In genomic region chr20:34675993-34676641, GRCh38 we compare ENCODE assay signal across 8 cellular contexts. TPM values are rescaled to one million over a fixed set of nuclear protein-coding genes. Genes with fewer than 3 reads are reported as not detected.
DNase-seq lines count a peak whose midpoint lies in the region; ATAC-seq and TF ChIP-seq lines count a peak whose summit lies in the region.

No MANE protein-coding gene starts in this region.

- H3K4me2 ChIP-seq in SK-N-SH, result peak overlapping the region; percentile 83

- H3K4me1 ChIP-seq in HAP-1 (peaks cover 14% of the 10 kb centered on the region), SK-N-SH (ENCODE audit: control insufficient read depth in 1 of 2, insufficient read depth in 2 of 2, low read depth in 1 of 2, low read length in 1 of 2) (peaks cover 0 to 5% of the 10 kb centered on the region in 2 experiments; a peak in 2 of 4 replicates)

- peak overlapping the region; percentile 87 for H3K4me3 ChIP-seq in HAP-1
- H3K4me3 ChIP-seq in SK-N-SH (ENCODE audit: low read depth in 2 of 2, low read length in 1 of 2), result peak overlapping the region; percentile 67 to 94
- peak overlapping the region; percentile 88 for H3K4me3 ChIP-seq in fibroblast of the aortic adventitia (ENCODE audit: low read depth, low read length)
- peak overlapping the region; percentile 77 for H3K4me3 ChIP-seq in skeletal muscle cell (ENCODE audit: low read depth, low read length)

- no peaks in the 10 kb centered on the region for H4K20me1 ChIP-seq in SK-N-SH (ENCODE audit: insufficient read depth)

- WGBS in SK-N-SH (ENCODE audit: low lambda C conversion rate), result 3% methylated on average over 14 of the region's 14 CpGs

- H3K9me2 ChIP-seq in SK-N-SH, result no peaks in the 10 kb centered on the region

- H3K36me3 ChIP-seq in HAP-1 (replicated peaks), result no peaks in the 10 kb centered on the region
- H3K36me3 ChIP-seq in SK-N-SH (replicated peaks in 1 of 2; ENCODE audit: control insufficient read depth in 1 of 2, insufficient read depth in 2 of 2, low read length in 1 of 2), result no peaks in the 10 kb centered on the region

- no peak for TF ChIP-seq RAD21 in SK-N-SH (IDR thresholded peaks at IDR 0.05; ENCODE audit: low read length)

- no peaks in the 10 kb centered on the region for H3K27me3 ChIP-seq in HAP-1 (ENCODE audit: low read depth)
- no peaks in the 10 kb centered on the region for H3K27me3 ChIP-seq in SK-N-SH (ENCODE audit: insufficient read depth)

- in situ Hi-C loops in HAP-1 (cut with MboI; ENCODE audit: low sequenced_read_pairs), result no loop called here

- H3K9ac ChIP-seq in SK-N-SH, result peak overlapping the region; percentile 75

- no peak for TF ChIP-seq EP300 in SK-N-SH (IDR thresholded peaks at IDR 0.05; ENCODE audit: borderline replicate concordance in 1 of 2, low read depth in 1 of 2, low read length in 1 of 2)

- POLR2A ChIA-PET in SK-N-SH (lab: Yijun Ruan, JAX), result no interaction called here

- TF ChIP-seq CTCF in SK-N-SH (IDR thresholded peaks at IDR 0.05) (no peak), fibroblast of the aortic adventitia (IDR thresholded peaks at IDR 0.05; ENCODE audit: insufficient read depth, low read length) (no peak)

- peaks cover 24% of the 10 kb centered on the region; the same call in 1 of the 2 replicates for H3K79me2 ChIP-seq in SK-N-SH (ENCODE audit: insufficient read depth)

- ATAC-seq in HG03108 (IDR thresholded peaks at IDR 0.05; ENCODE audit: unreplicated experiment), result no peak
- ATAC-seq in GM18858 (IDR thresholded peaks at IDR 0.05; ENCODE audit: unreplicated experiment), result no peak

- CTCF ChIA-PET in SK-N-SH (lab: Yijun Ruan, JAX), result interaction anchor here (1.1 to 1.5 kb wide), 3 partner anchors 94 to 363 kb away, joined by 3 to 4 read pairs (median 3); no protein-coding TSS in a partner anchor

- H3K9me3 ChIP-seq in HAP-1 (no peaks in the 10 kb centered on the region), SK-N-SH (no peaks in the 10 kb centered on the region)

- peaks cover 14% of the 10 kb centered on the region for H3F3A ChIP-seq in SK-N-SH (replicated peaks; ENCODE audit: insufficient read depth)

- peak overlapping the region; percentile 53 to 66; a peak in 3 of 4 replicates for H3K27ac ChIP-seq in SK-N-SH (ENCODE audit: low read depth in 2 of 2, low read length in 1 of 2)

- peak overlapping the region; percentile 98 for H2AFZ ChIP-seq in SK-N-SH (ENCODE audit: low read depth)

- DNase-seq in HAP-1 (ENCODE audit: low spot score in 2 of 2), result no peak
- DNase-seq in SK-N-SH, result no peak
- DNase-seq in fibroblast of the aortic adventitia (ENCODE audit: low read depth), result no peak
- no peak for DNase-seq in skeletal muscle cell (ENCODE audit: low read depth)
- DNase-seq in middle frontal gyrus (ENCODE audit: extremely low spot score, low spot score), result no peak
- no peak for DNase-seq in iPS-NIHi7 (ENCODE audit: extremely low spot score)

TF ChIP-seq in SK-N-SH, 30 proteins besides CTCF, POLR2A, EP300 and RAD21:
- TF ChIP-seq CHD2 (IDR thresholded peaks at IDR 0.05; ENCODE audit: low read length, partially characterized antibody), result no peak
- no peak for TF ChIP-seq JUND (IDR thresholded peaks at IDR 0.05)
- TF ChIP-seq MXI1 (IDR thresholded peaks at IDR 0.05; ENCODE audit: low read depth, low read length), result 0 out of 2 replicates have a peak, but pooled peaks have one; percentile 0

RNA-seq across cellular contexts. Expression of gene PIGU, which starts 0.8 kb away (rescaled TPM):
- 40.3 and 49.3 TPM in 2 replicates for polyA plus RNA-seq in SK-N-SH (2012; rRNA removed)
- 38.3 and 46.8 TPM in 2 replicates for polyA plus RNA-seq in SK-N-SH (2012; cell fraction: cytosol; rRNA removed)
- polyA plus RNA-seq in SK-N-SH (2012; cell fraction: nucleus; rRNA removed), result 16.2 and 29.8 TPM in 2 replicates
- total RNA-seq in fibroblast of the aortic adventitia (ENCODE audit: low replicate concordance), result 3.7 and 21.1 TPM in 2 replicates

RNA-seq across cellular contexts. Expression of gene TP53INP2, which starts 28.0 kb away (rescaled TPM):
- polyA plus RNA-seq in SK-N-SH (2012; rRNA removed), result 4.9 and 6.4 TPM in 2 replicates
- polyA plus RNA-seq in SK-N-SH (2012; cell fraction: cytosol; rRNA removed), result 6.0 and 7.1 TPM in 2 replicates
- 13.3 and 21.4 TPM in 2 replicates for polyA plus RNA-seq in SK-N-SH (2012; cell fraction: nucleus; rRNA removed)
- total RNA-seq in fibroblast of the aortic adventitia (ENCODE audit: low replicate concordance), result 2.1 and 2.5 TPM in 2 replicates
